Comparison of ENCODE assay signal across 20 cellular contexts in genomic region chr22:41243361-41243760, GRCh38. TPM values are rescaled to one million over a fixed set of nuclear protein-coding genes. Genes with fewer than 3 reads are reported as not detected.
"Had no signal": no experiment of that assay in that cellular context is flagged by ENCODE, and none has a peak within 500 bp of the region (broad histone marks: within the 10 kb centered on the region; RNA-seq: fewer than 3 reads in every experiment).

No MANE protein-coding gene starts in this region.

- H3K9me3 Mint-ChIP-seq: activated B cell treated with CpG ODN at 0.5 μM for 24 hours; activated T-helper 17 cell treated with anti-CD3 and anti-CD28 coated beads, Interleukin-2, amount 50 U/mL, for 72 hours; neural progenitor cell; stimulated activated memory B cell treated with anti-CD40 and anti-IgM and Interleukin-4, amounts not matched to agents 10 μg/mL and 1 μg/mL and 100 μg/mL, for 72 hours had no signal

- H3K27ac Mint-ChIP-seq: activated B cell treated with CpG ODN at 0.5 μM for 24 hours; activated T-helper 17 cell treated with anti-CD3 and anti-CD28 coated beads, Interleukin-2, amount 50 U/mL, for 72 hours; neural progenitor cell; stimulated activated memory B cell treated with anti-CD40 and anti-IgM and Interleukin-4, amounts not matched to agents 10 μg/mL and 1 μg/mL and 100 μg/mL, for 72 hours had no signal

- H3K4me3 Mint-ChIP-seq: activated B cell treated with CpG ODN at 0.5 μM for 24 hours; activated T-helper 17 cell treated with anti-CD3 and anti-CD28 coated beads, Interleukin-2, amount 50 U/mL, for 72 hours; neural progenitor cell; stimulated activated memory B cell treated with anti-CD40 and anti-IgM and Interleukin-4, amounts not matched to agents 10 μg/mL and 1 μg/mL and 100 μg/mL, for 72 hours had no signal

- H3K36me3 ChIP-seq: neural progenitor cell had no signal

- ATAC-seq: activated T-helper 17 cell treated with anti-CD3 and anti-CD28 coated beads, Interleukin-2, amount 50 U/mL, for 72 hours; lower lobe of right lung; psoas muscle; stimulated activated memory B cell treated with anti-CD40 and anti-IgM and Interleukin-4, amounts not matched to agents 10 μg/mL and 1 μg/mL and 100 μg/mL, for 72 hours had no signal

- DNase-seq: activated B cell treated with CpG ODN at 0.5 μM for 24 hours; activated CD4-positive, alpha-beta T cell treated with anti-CD3 and anti-CD28 coated beads for 48 hours; activated naive CD4-positive, alpha-beta T cell treated with Interleukin-2 at 50 U/mL for 16 hours; adrenal gland; central memory CD4-positive, alpha-beta T cell; effector CD4-positive, alpha-beta T cell; head of caudate nucleus; lower lobe of right lung; midbrain; psoas muscle; stimulated activated CD4-positive, alpha-beta T cell treated with anti-CD3 and anti-CD28 coated beads, Interleukin-12 subunit alpha, Interleukin-12 subunit beta, amount 100 ng/mL, for 4 hours; stimulated activated CD4-positive, alpha-beta T cell treated with anti-CD3 and anti-CD28 coated beads, Interleukin-2, amount 100 ng/mL, for 24 hours; T-helper 2 cell had no signal

- H3K27me3 Mint-ChIP-seq: activated B cell treated with CpG ODN at 0.5 μM for 24 hours; activated T-helper 17 cell treated with anti-CD3 and anti-CD28 coated beads, Interleukin-2, amount 50 U/mL, for 72 hours; stimulated activated memory B cell treated with anti-CD40 and anti-IgM and Interleukin-4, amounts not matched to agents 10 μg/mL and 1 μg/mL and 100 μg/mL, for 72 hours had no signal

- H3K4me3 ChIP-seq: adrenal gland, coronary artery, lower lobe of right lung, neural progenitor cell, psoas muscle, tibial nerve had no signal

- H3K4me2 ChIP-seq: neural progenitor cell had no signal

- H3K4me1 Mint-ChIP-seq: activated T-helper 17 cell treated with anti-CD3 and anti-CD28 coated beads, Interleukin-2, amount 50 U/mL, for 72 hours; stimulated activated memory B cell treated with anti-CD40 and anti-IgM and Interleukin-4, amounts not matched to agents 10 μg/mL and 1 μg/mL and 100 μg/mL, for 72 hours had no signal

- H3K4me1 ChIP-seq: psoas muscle had no signal

- H3K9me3 ChIP-seq: adrenal gland, lower lobe of right lung, psoas muscle, tibial nerve had no signal

- H3K9ac ChIP-seq: neural progenitor cell had no signal

- H3K27ac ChIP-seq: adrenal gland, coronary artery, lower lobe of right lung, neural progenitor cell, psoas muscle, tibial nerve had no signal

- FAIRE-seq: endothelial cell of umbilical vein, frontal cortex had no signal

- H2AFZ ChIP-seq: neural progenitor cell had no signal

- H3K27me3 ChIP-seq: adrenal gland, tibial nerve had no signal

RNA-seq across cellular contexts. Expression of gene CHADL, which starts 2.6 kb away (rescaled TPM):
- total RNA-seq: activated B cell treated with CpG ODN at 0.5 μM for 24 hours had no signal
